Comparison of ENCODE assay signal across 13 cellular contexts in the genomic region with DNA sequence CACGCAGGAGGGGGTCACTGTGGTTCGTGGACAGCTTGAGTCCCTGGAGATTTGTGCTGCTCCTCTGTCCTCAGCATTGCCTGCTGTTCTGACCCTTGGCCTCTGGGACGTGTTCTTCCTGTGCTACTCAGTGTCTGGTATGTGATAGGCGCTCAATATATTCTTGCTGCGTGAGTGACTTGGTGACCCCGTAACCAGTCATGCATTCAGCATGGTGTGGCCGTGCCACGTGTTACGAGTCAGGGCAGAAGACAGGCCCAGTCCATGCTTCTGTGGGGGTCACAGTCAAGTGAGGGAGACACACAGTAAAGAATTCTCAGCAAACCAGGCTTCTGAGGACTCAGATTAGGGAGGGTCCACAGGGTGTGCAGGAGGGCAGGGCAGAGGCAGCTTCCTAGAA. TPM values are rescaled to one million over a fixed set of nuclear protein-coding genes. Genes with fewer than 3 reads are reported as not detected.
DNase-seq lines count a peak whose midpoint lies in the region; ATAC-seq and TF ChIP-seq lines count a peak whose summit lies in the region.
"Had no signal": no experiment of that assay in that cellular context is flagged by ENCODE, and none has a peak within 500 bp of the region (broad histone marks: within the 10 kb centered on the region; RNA-seq: fewer than 3 reads in every experiment).

No MANE protein-coding gene starts in this region.

- ATAC-seq in HG03342 (IDR thresholded peaks at IDR 0.05; ENCODE audit: unreplicated experiment), result no peak
- ATAC-seq: activated CD4-positive, CD25-positive, alpha-beta regulatory T cell treated with anti-CD3 and anti-CD28 coated beads, Interleukin-2, amount 50 U/mL, for 24 hours had no signal

- H3K9me3 ChIP-seq in colonic mucosa, result no peaks in the 10 kb centered on the region
- H3K9me3 ChIP-seq: left ventricle myocardium inferior, sigmoid colon had no signal

- no peaks in the 10 kb centered on the region for H3K27me3 Mint-ChIP-seq in osteocyte (ENCODE audit: unreplicated experiment)

- H3K4me3 Mint-ChIP-seq in osteocyte (ENCODE audit: unreplicated experiment), result no peak overlapping the region

- intact Hi-C loops in colonic mucosa (cut with DNase I), result no loop called here

- no peaks in the 10 kb centered on the region for H3K36me3 ChIP-seq in colonic mucosa
- H3K36me3 ChIP-seq: left ventricle myocardium inferior, sigmoid colon had no signal

- peak overlapping the region; percentile 12 for H3K9ac ChIP-seq in colonic mucosa (ENCODE audit: low read depth in 2 of 2, low read length in 2 of 2)

- no peaks in the 10 kb centered on the region for H3K9me3 Mint-ChIP-seq in osteocyte (ENCODE audit: unreplicated experiment)

- TF ChIP-seq CTCF in colonic mucosa (IDR thresholded peaks at IDR 0.05) (no peak), osteocyte (IDR thresholded peaks at IDR 0.05) (no peak)

- peak overlapping the region; percentile 60 for H3K27ac Mint-ChIP-seq in osteocyte (ENCODE audit: unreplicated experiment)

- DNase-seq in HCEC 1CT (peak; percentile 65), colonic mucosa (no peak), osteocyte (ENCODE audit: extremely low spot score, unreplicated experiment) (no peak), globus pallidus (ENCODE audit: low spot score) (no peak), NCI-H524 (lab: John Stamatoyannopoulos, UW) (no peak)
- DNase-seq: activated naive CD4-positive, alpha-beta T cell; KG1; left ventricle myocardium inferior; NCI-H2171 treated with DMSO at 0.1 percent for 48 hours; Right ventricle myocardium superior; sigmoid colon had no signal

- peaks cover 2% of the 10 kb centered on the region for H3K36me3 Mint-ChIP-seq in osteocyte (ENCODE audit: unreplicated experiment)

- H3K4me1 ChIP-seq in colonic mucosa, result peaks cover 16% of the 10 kb centered on the region

- peaks cover 70% of the 10 kb centered on the region for H3K4me1 Mint-ChIP-seq in osteocyte (ENCODE audit: unreplicated experiment)

- H3K27ac ChIP-seq in colonic mucosa, result no peak overlapping the region
- H3K27ac ChIP-seq: left ventricle myocardium inferior, sigmoid colon had no signal

- H3K4me3 ChIP-seq in colonic mucosa, result no peak overlapping the region
- H3K4me3 ChIP-seq: left ventricle myocardium inferior, sigmoid colon had no signal

- no peaks in the 10 kb centered on the region for H3K27me3 ChIP-seq in colonic mucosa
- H3K27me3 ChIP-seq: sigmoid colon had no signal

RNA-seq across cellular contexts. Expression of gene PPP1R37, which starts 7.8 kb away (rescaled TPM):
- total RNA-seq in colonic mucosa (10 to 100 TPM; 28.2 to 46.9 TPM), osteocyte (34.8 and 35.4 TPM in 2 replicates)

RNA-seq across cellular contexts. Expression of gene GEMIN7, which starts 21.7 kb away (rescaled TPM):
- total RNA-seq in colonic mucosa (10 to 100 TPM; 22.4 to 37.5 TPM), osteocyte (19.3 and 25.8 TPM in 2 replicates)

RNA-seq across cellular contexts. Expression of gene ZNF296, which starts 24.5 kb away (rescaled TPM):
- total RNA-seq in colonic mucosa (1 to 10 TPM; 3.4 to 7.0 TPM), osteocyte (0.68 and 0.70 TPM in 2 replicates)
- total RNA-seq: left ventricle myocardium inferior had no signal

RNA-seq across cellular contexts. Expression of gene NKPD1, which starts 60.0 kb away (rescaled TPM):
- total RNA-seq in colonic mucosa, result under 1 TPM in 1 of 2 donors, not detected in 1; 0.07 TPM
- 0.18 and 0.35 TPM in 2 replicates for total RNA-seq in osteocyte
- total RNA-seq: Right ventricle myocardium superior had no signal
